ENCODE assay signal across 8 cellular contexts in the genomic region with DNA sequence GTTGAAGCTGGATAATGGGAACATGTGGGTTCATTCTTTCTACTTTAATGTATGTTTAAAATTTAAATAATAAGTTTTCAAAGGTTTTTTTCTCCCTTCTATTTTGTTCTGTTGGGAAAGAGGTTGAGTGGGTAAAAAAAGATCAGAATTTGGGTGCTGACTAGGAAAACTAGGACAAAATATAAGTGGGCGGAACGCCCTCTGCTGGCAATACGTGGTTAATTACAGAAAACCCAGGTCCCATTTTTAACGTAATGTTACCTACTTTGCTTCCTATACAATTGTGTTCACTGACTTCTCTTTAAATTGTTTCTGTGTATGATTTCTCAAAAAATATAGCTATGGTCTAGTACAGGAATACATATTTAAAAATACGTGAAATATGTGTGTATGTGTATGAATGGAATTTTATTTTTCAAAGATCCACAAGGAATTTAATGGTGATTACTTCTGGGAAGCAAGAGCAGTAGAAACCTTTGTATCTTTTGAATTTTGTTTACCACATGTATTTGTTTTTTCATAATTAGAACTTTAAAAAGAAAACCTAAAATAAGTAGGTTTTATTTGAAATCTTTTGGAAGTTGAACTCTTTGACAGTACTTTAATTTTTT. TPM values are rescaled to one million over a fixed set of nuclear protein-coding genes. Genes with fewer than 3 reads are reported as not detected.
DNase-seq lines count a peak whose midpoint lies in the region; ATAC-seq, FAIRE-seq and TF ChIP-seq lines count a peak whose summit lies in the region.

No MANE protein-coding gene starts in this region.

- FAIRE-seq in A204.1 (lab: Jason Lieb, UNC): peak; percentile 98

- DNase-seq in GM12864 (ENCODE audit: low read depth): no peak
- peak; percentile 21 for DNase-seq in NCI-H345 (lab: John Stamatoyannopoulos, UW)
- peak; percentile 15 to 32 for DNase-seq in activated CD8-positive, alpha-beta memory T cell treated with anti-CD3 and anti-CD28 coated beads for 1 hour (ENCODE audit: extremely low read depth in 1 of 2, low read depth in 1 of 2)
- peak; percentile 73 for DNase-seq in endodermal cell
- peak; percentile 67 for DNase-seq in mucosa of gallbladder (ENCODE audit: low spot score)

- peak; percentile 75 for TF ChIP-seq CTCF in GM12864 (IDR thresholded peaks at IDR 0.05; ENCODE audit: low read depth, low read length, missing control alignments)
- TF ChIP-seq CTCF in endodermal cell (conservative IDR thresholded peaks at IDR 0.05): peak; percentile 95

- H3K4me3 ChIP-seq in GM12864 (ENCODE audit: low read depth, low read length): no peak overlapping the region
- no peak overlapping the region for H3K4me3 ChIP-seq in endodermal cell (ENCODE audit: low read length)
- H3K4me3 ChIP-seq in subcutaneous abdominal adipose tissue (ENCODE audit: low read depth in 1 of 5, low read length in 5 of 5): no peak overlapping the region

- 10 to 16% methylated on average over 2 to 5 of the region's 5 CpGs for WGBS in endodermal cell (ENCODE audit: insufficient coverage in 1 of 2, insufficient read length in 1 of 2), 2 experiments

- H3K4me1 ChIP-seq in endodermal cell (ENCODE audit: control insufficient read depth, insufficient read depth, low read length) (no peaks in the 10 kb centered on the region), subcutaneous abdominal adipose tissue (ENCODE audit: control insufficient read depth in 5 of 5, insufficient read depth in 5 of 5, low read length in 5 of 5) (peaks cover 0 to 10% (median 4%) of the 10 kb centered on the region in 5 donors)

- no peak overlapping the region for H3K9ac ChIP-seq in endodermal cell (ENCODE audit: extremely low read depth, low read length, poor library complexity, severe bottlenecking)
- H3K9ac ChIP-seq in subcutaneous abdominal adipose tissue (ENCODE audit: low read length in 5 of 5): no peak overlapping the region

- H3K27me3 Mint-ChIP-seq in endodermal cell (ENCODE audit: insufficient read depth): no peaks in the 10 kb centered on the region

- no peaks in the 10 kb centered on the region for H3K9me3 Mint-ChIP-seq in endodermal cell

- H3K4me3 Mint-ChIP-seq in endodermal cell: no peak overlapping the region

- H3K36me3 ChIP-seq in endodermal cell (ENCODE audit: control insufficient read depth, insufficient read depth, low read length) (peaks cover 60% of the 10 kb centered on the region), subcutaneous abdominal adipose tissue (ENCODE audit: control insufficient read depth in 5 of 5, insufficient read depth in 5 of 5, low read length in 5 of 5) (peaks cover 27 to 47% (median 30%) of the 10 kb centered on the region in 5 donors)

- H3K27me3 ChIP-seq in endodermal cell (ENCODE audit: control insufficient read depth, insufficient read depth, low read length, poor library complexity, severe bottlenecking) (no peaks in the 10 kb centered on the region), subcutaneous abdominal adipose tissue (ENCODE audit: control insufficient read depth in 5 of 5, insufficient read depth in 4 of 5, low read length in 5 of 5) (no peaks in the 10 kb centered on the region)

- no peak overlapping the region for H3K27ac ChIP-seq in endodermal cell (ENCODE audit: low read depth, low read length)
- peak overlapping the region; percentile 23 for H3K27ac ChIP-seq in subcutaneous abdominal adipose tissue (ENCODE audit: low read depth, low read length)

- no peak overlapping the region for H3K27ac Mint-ChIP-seq in endodermal cell

- peaks cover 50% of the 10 kb centered on the region for H3K36me3 Mint-ChIP-seq in endodermal cell (ENCODE audit: low read depth)

- H3K9me3 ChIP-seq in endodermal cell (ENCODE audit: control insufficient read depth, low read length): peaks cover 9% of the 10 kb centered on the region
- H3K9me3 ChIP-seq in subcutaneous abdominal adipose tissue (ENCODE audit: control insufficient read depth in 5 of 5, low read length in 5 of 5): no peaks in the 10 kb centered on the region

- ATAC-seq in GM21576 (IDR thresholded peaks at IDR 0.05; ENCODE audit: unreplicated experiment): no peak

- H3K4me1 Mint-ChIP-seq in endodermal cell: no peaks in the 10 kb centered on the region

RNA-seq across cellular contexts. Expression of gene ECD, which starts 8.7 kb away (rescaled TPM):
- 10 to 100 TPM; 38.4 to 40.7 TPM for total RNA-seq in endodermal cell
- 34.1 TPM for polyA plus RNA-seq in endodermal cell (2013, experiment 1 of 2)
- 32.7 TPM for polyA plus RNA-seq in endodermal cell (2013, experiment 2 of 2)
- total RNA-seq in mucosa of gallbladder: 22.1 TPM

RNA-seq across cellular contexts. Expression of gene FAM149B1, which starts 8.8 kb away (rescaled TPM):
- total RNA-seq in endodermal cell (10 to 100 TPM; 29.1 to 29.2 TPM), mucosa of gallbladder (27.9 TPM)
- 25.7 TPM for polyA plus RNA-seq in endodermal cell (2013, experiment 1 of 2)
- 28.9 TPM for polyA plus RNA-seq in endodermal cell (2013, experiment 2 of 2)

RNA-seq across cellular contexts. Expression of gene NUDT13, which starts 48.9 kb away (rescaled TPM):
- 1 to 10 TPM; 3.3 to 3.9 TPM for total RNA-seq in endodermal cell
- polyA plus RNA-seq in endodermal cell (2013, experiment 1 of 2): 1.3 TPM
- polyA plus RNA-seq in endodermal cell (2013, experiment 2 of 2): 1.4 TPM
- total RNA-seq in mucosa of gallbladder: 2.7 TPM
